ENCODE assay signal across 11 cellular contexts in genomic region chr10:90418869-90419652, GRCh38.
DNase-seq lines count a peak whose midpoint lies in the region; FAIRE-seq and TF ChIP-seq lines count a peak whose summit lies in the region.
"Had no signal": no experiment of that assay in that cellular context is flagged by ENCODE, and none has a peak within 500 bp of the region (broad histone marks: within the 10 kb centered on the region; RNA-seq: fewer than 3 reads in every experiment).

No MANE protein-coding gene starts in this region.

- H3K4me1 Mint-ChIP-seq in activated CD4-positive, alpha-beta T cell treated with anti-CD3 and anti-CD28 coated beads, Interleukin-2, amount 10 ng/mL, durations not matched to agents 7 days and 5 days = no peaks in the 10 kb centered on the region

- no peak for FAIRE-seq in bronchial epithelial cell (lab: Jason Lieb, UNC)
- no peak for FAIRE-seq in frontal cortex (lab: Jason Lieb, UNC)

- no peaks in the 10 kb centered on the region; the same call in 1 of the 2 replicates for H3K9me3 ChIP-seq in MG63
- H3K9me3 ChIP-seq: gastrocnemius medialis, right lobe of liver had no signal

- CTCF ChIA-PET in BJ (lab: Yijun Ruan, JAX) = interaction anchor here (0.6 kb wide), 2 partner anchors 88 to 156 kb away, joined by 3 read pairs; no protein-coding TSS in a partner anchor
- CTCF ChIA-PET in activated CD4-positive, alpha-beta T cell treated with anti-CD3 and anti-CD28 coated beads, Interleukin-2, amount 10 ng/mL, durations not matched to agents 7 days and 5 days (lab: Charles Lee) = no interaction called here

- POLR2A ChIA-PET in BJ (lab: Charles Lee) = no interaction called here
- POLR2A ChIA-PET in activated CD4-positive, alpha-beta T cell treated with anti-CD3 and anti-CD28 coated beads, Interleukin-2, amount 10 ng/mL, durations not matched to agents 7 days and 5 days (lab: Charles Lee) = no interaction called here

- no peak overlapping the region for H3K27ac Mint-ChIP-seq in activated CD4-positive, alpha-beta T cell treated with anti-CD3 and anti-CD28 coated beads, Interleukin-2, amount 10 ng/mL, durations not matched to agents 7 days and 5 days

- peak; percentile 60 for DNase-seq in BJ (ENCODE audit: low read depth)
- DNase-seq in MG63 = peak; percentile 85
- peak; percentile 97 for DNase-seq in bronchial epithelial cell (ENCODE audit: low read depth)
- DNase-seq in lung microvascular endothelial cell (ENCODE audit: low read depth in 2 of 2) = peak; percentile 11 to 94
- DNase-seq in activated CD4-positive, alpha-beta T cell treated with anti-CD3 and anti-CD28 coated beads, Interleukin-2, amount 10 ng/mL, durations not matched to agents 7 days and 5 days = no peak
- no peak for DNase-seq in frontal cortex (ENCODE audit: low spot score in 2 of 2)
- no peak for DNase-seq in NCI-H2081 (lab: John Stamatoyannopoulos, UW)
- no peak for DNase-seq in GM19240 (ENCODE audit: insufficient read length, low spot score)
- DNase-seq: gastrocnemius medialis, OCI-M1, right lobe of liver had no signal

- H3K4me3 ChIP-seq in BJ (ENCODE audit: low read depth, low read length) = no peak overlapping the region
- no peak overlapping the region for H3K4me3 ChIP-seq in MG63
- H3K4me3 ChIP-seq in bronchial epithelial cell (ENCODE audit: low read depth, low read length) = no peak overlapping the region
- H3K4me3 ChIP-seq: gastrocnemius medialis, right lobe of liver had no signal

- TF ChIP-seq CTCF in BJ (IDR thresholded peaks at IDR 0.05; ENCODE audit: insufficient read depth, low read depth, low read length) (no peak), bronchial epithelial cell (IDR thresholded peaks at IDR 0.05; ENCODE audit: insufficient read depth, low read length, severe bottlenecking) (no peak)

- H3K4me3 Mint-ChIP-seq in activated CD4-positive, alpha-beta T cell treated with anti-CD3 and anti-CD28 coated beads, Interleukin-2, amount 10 ng/mL, durations not matched to agents 7 days and 5 days = no peak overlapping the region

- no peaks in the 10 kb centered on the region for H3K36me3 Mint-ChIP-seq in activated CD4-positive, alpha-beta T cell treated with anti-CD3 and anti-CD28 coated beads, Interleukin-2, amount 10 ng/mL, durations not matched to agents 7 days and 5 days (ENCODE audit: low read depth)

- no peaks in the 10 kb centered on the region for H3K27me3 ChIP-seq in BJ (ENCODE audit: control insufficient read depth, insufficient read depth, low read length)
- H3K27me3 ChIP-seq in MG63 = no peaks in the 10 kb centered on the region
- no peaks in the 10 kb centered on the region for H3K27me3 ChIP-seq in bronchial epithelial cell (ENCODE audit: control insufficient read depth, insufficient read depth, low read length)
- H3K27me3 ChIP-seq: gastrocnemius medialis, right lobe of liver had no signal

- H3K9me3 Mint-ChIP-seq in activated CD4-positive, alpha-beta T cell treated with anti-CD3 and anti-CD28 coated beads, Interleukin-2, amount 10 ng/mL, durations not matched to agents 7 days and 5 days = peaks cover 3% of the 10 kb centered on the region

- no peaks in the 10 kb centered on the region for H3K36me3 ChIP-seq in BJ (ENCODE audit: control insufficient read depth, insufficient read depth, low read length)
- H3K36me3 ChIP-seq in MG63 = no peaks in the 10 kb centered on the region
- H3K36me3 ChIP-seq in bronchial epithelial cell (ENCODE audit: control insufficient read depth, insufficient read depth, low read length) = no peaks in the 10 kb centered on the region
- H3K36me3 ChIP-seq: gastrocnemius medialis, right lobe of liver had no signal

- H3K27me3 Mint-ChIP-seq in activated CD4-positive, alpha-beta T cell treated with anti-CD3 and anti-CD28 coated beads, Interleukin-2, amount 10 ng/mL, durations not matched to agents 7 days and 5 days = no peaks in the 10 kb centered on the region

Comparison
In these comparisons a context has a peak if more than half of its experiments do, and no peak if none do; other contexts are left out.
1. DNase-seq: peak in BJ (single experiment), MG63 (single experiment), bronchial epithelial cell (single experiment) and lung microvascular endothelial cell (2 of 2); none in activated CD4-positive, alpha-beta T cell treated with anti-CD3 and anti-CD28 coated beads, Interleukin-2, amount 10 ng/mL, durations not matched to agents 7 days and 5 days (single experiment), frontal cortex (0 of 2), NCI-H2081 (0 of 2) and GM19240 (single experiment).